In the genomic region with DNA sequence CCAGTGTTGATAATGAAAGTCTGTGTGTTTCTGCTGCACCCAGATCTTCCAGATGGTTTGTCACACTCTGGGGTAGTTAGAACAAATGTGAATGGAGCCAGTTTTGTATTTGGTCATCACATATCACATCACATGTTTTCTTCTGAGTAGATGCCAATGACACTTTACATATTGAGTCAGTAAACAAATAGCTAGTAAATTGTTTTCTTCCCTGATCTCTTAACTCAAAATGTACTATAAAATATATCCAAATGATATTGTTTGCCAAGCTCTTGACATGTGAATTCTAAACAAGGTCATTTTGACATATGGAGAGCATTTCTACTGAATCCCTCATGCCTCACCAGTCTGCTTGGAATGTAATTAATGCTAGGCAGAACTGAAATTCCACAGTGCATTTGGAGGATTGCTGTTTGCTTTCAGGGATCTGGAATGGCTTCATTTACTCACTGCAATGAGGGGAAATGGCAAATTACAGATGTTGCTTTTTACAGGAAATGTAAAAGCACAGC, we compare ENCODE assay signal across 11 cellular contexts. TPM values are rescaled to one million over a fixed set of nuclear protein-coding genes. Genes with fewer than 3 reads are reported as not detected.
DNase-seq lines count a peak whose midpoint lies in the region; ATAC-seq and TF ChIP-seq lines count a peak whose summit lies in the region.
"Had no signal": no experiment of that assay in that cellular context is flagged by ENCODE, and none has a peak within 500 bp of the region (broad histone marks: within the 10 kb centered on the region; RNA-seq: fewer than 3 reads in every experiment).

No MANE protein-coding gene starts in this region.

- peaks cover 20% of the 10 kb centered on the region for H3K36me3 Mint-ChIP-seq in activated T-cell treated with anti-CD3 and anti-CD28 coated beads, Interleukin-2, amount 50 U/mL, for 4 hours (ENCODE audit: insufficient read depth)
- peaks cover 4 to 15% (median 14%) of the 10 kb centered on the region in 3 donors for H3K36me3 Mint-ChIP-seq in immature natural killer cell

- no peak overlapping the region for H3K4me3 ChIP-seq in AG09309 (ENCODE audit: control insufficient read depth, low read depth, low read length)
- peak overlapping the region in 1 of 4 donors; percentile 1 for H3K4me3 ChIP-seq in esophagus muscularis mucosa
- H3K4me3 ChIP-seq in muscle layer of duodenum (ENCODE audit: low read depth in 1 of 2, low read length in 2 of 2), result no peak overlapping the region

- ATAC-seq in HG02763 (IDR thresholded peaks at IDR 0.05; ENCODE audit: unreplicated experiment), result no peak
- ATAC-seq in activated T-cell treated with anti-CD3 and anti-CD28 coated beads, Interleukin-2, amount 50 U/mL, for 4 hours, result no peak

- TF ChIP-seq CTCF in AG09309 (IDR thresholded peaks at IDR 0.05; ENCODE audit: control insufficient read depth, insufficient read depth, low read depth, low read length, missing control alignments), result no peak
- no peak for TF ChIP-seq CTCF in esophagus muscularis mucosa (IDR thresholded peaks at IDR 0.05)

- no peaks in the 10 kb centered on the region for H3K27me3 ChIP-seq in esophagus muscularis mucosa
- H3K27me3 ChIP-seq in muscle layer of duodenum (ENCODE audit: low read depth, low read length), result no peaks in the 10 kb centered on the region

- H3K36me3 ChIP-seq in esophagus muscularis mucosa (peaks cover 0 to 19% (median 8%) of the 10 kb centered on the region in 4 donors), muscle layer of duodenum (ENCODE audit: control insufficient read depth in 1 of 2, insufficient read depth in 2 of 2, low read length in 2 of 2) (peaks cover 6 to 10% of the 10 kb centered on the region in 2 donors)

- H3K27ac ChIP-seq in esophagus muscularis mucosa (replicated peaks in 1 of 4) (peak overlapping the region; percentile 36 to 70 (median 65)), muscle layer of duodenum (ENCODE audit: low read length) (peak overlapping the region; percentile 52)

- H3K4me3 Mint-ChIP-seq in activated T-cell treated with anti-CD3 and anti-CD28 coated beads, Interleukin-2, amount 50 U/mL, for 4 hours, result no peak overlapping the region
- H3K4me3 Mint-ChIP-seq in immature natural killer cell, result no peak overlapping the region
- H3K4me3 Mint-ChIP-seq: endodermal cell had no signal

- H3K4me1 ChIP-seq in esophagus muscularis mucosa, result peaks cover 46 to 69% (median 62%) of the 10 kb centered on the region in 4 donors
- peaks cover 10 to 49% of the 10 kb centered on the region in 2 donors for H3K4me1 ChIP-seq in muscle layer of duodenum (ENCODE audit: control insufficient read depth in 1 of 2, insufficient read depth in 2 of 2, low read length in 2 of 2)

- H3K27me3 Mint-ChIP-seq in activated T-cell treated with anti-CD3 and anti-CD28 coated beads, Interleukin-2, amount 50 U/mL, for 4 hours (ENCODE audit: low read depth), result no peaks in the 10 kb centered on the region
- H3K27me3 Mint-ChIP-seq in immature natural killer cell (ENCODE audit: low read depth in 3 of 3), result no peaks in the 10 kb centered on the region

- no peak for TF ChIP-seq POLR2A in esophagus muscularis mucosa (IDR thresholded peaks at IDR 0.05; ENCODE audit: low read depth)

- no peak for TF ChIP-seq EP300 in esophagus muscularis mucosa (IDR thresholded peaks at IDR 0.05)

- DNase-seq in AG09309 (ENCODE audit: low read depth), result peak; percentile 62
- peak; percentile 17 for DNase-seq in NCI-H2029 (lab: John Stamatoyannopoulos, UW)
- no peak for DNase-seq in esophagus muscularis mucosa (ENCODE audit: extremely low spot score)
- no peak for DNase-seq in activated T-cell treated with anti-CD3 and anti-CD28 coated beads, Interleukin-2, amount 50 U/mL, for 4 hours
- DNase-seq in immature natural killer cell, result no peak
- no peak for DNase-seq in NCI-H187 (lab: John Stamatoyannopoulos, UW)
- DNase-seq: endodermal cell; GDM1; stimulated activated CD4-positive, alpha-beta T cell treated with anti-CD3 and anti-CD28 coated beads, Interleukin-2, amount 100 ng/mL, for 24 hours had no signal

- H3K9me3 Mint-ChIP-seq in activated T-cell treated with anti-CD3 and anti-CD28 coated beads, Interleukin-2, amount 50 U/mL, for 4 hours, result no peaks in the 10 kb centered on the region
- H3K9me3 Mint-ChIP-seq in immature natural killer cell, result no peaks in the 10 kb centered on the region
- H3K9me3 Mint-ChIP-seq: endodermal cell had no signal

- peak overlapping the region in 1 of 6 donors; percentile 49 for H3K27ac Mint-ChIP-seq in immature natural killer cell

- H3K9me3 ChIP-seq in esophagus muscularis mucosa, result no peaks in the 10 kb centered on the region
- H3K9me3 ChIP-seq in muscle layer of duodenum (ENCODE audit: control insufficient read depth in 1 of 2, low read length in 2 of 2), result no peaks in the 10 kb centered on the region

- intact Hi-C loops in esophagus muscularis mucosa (cut with DNase I), result no loop called here

- H3K4me1 Mint-ChIP-seq in activated T-cell treated with anti-CD3 and anti-CD28 coated beads, Interleukin-2, amount 50 U/mL, for 4 hours (ENCODE audit: low read depth), result no peaks in the 10 kb centered on the region
- H3K4me1 Mint-ChIP-seq in immature natural killer cell, result peaks cover 11 to 26% of the 10 kb centered on the region in 2 donors

RNA-seq across cellular contexts. Expression of gene PDHB, which starts 45.0 kb away (rescaled TPM):
- 100 to 1,000 TPM; 100 to 138 (median 122) TPM for total RNA-seq in esophagus muscularis mucosa
- 10 to 100 TPM; 54.8 to 62.3 (median 55.6) TPM for total RNA-seq in activated T-cell treated with anti-CD3 and anti-CD28 coated beads, Interleukin-2, amount 50 U/mL, for 4 hours
- 100 to 1,000 TPM; 101 to 248 (median 113) TPM for polyA plus RNA-seq in immature natural killer cell

RNA-seq across cellular contexts. Expression of gene PXK, which starts 55.9 kb away (rescaled TPM):
- 10 to 100 TPM; 28.2 to 35.3 (median 30.3) TPM for total RNA-seq in esophagus muscularis mucosa
- total RNA-seq in activated T-cell treated with anti-CD3 and anti-CD28 coated beads, Interleukin-2, amount 50 U/mL, for 4 hours, result 10 to 100 TPM; 30.1 to 40.2 (median 32.2) TPM
- 10 to 100 TPM; 30.3 to 47.5 (median 32.2) TPM for polyA plus RNA-seq in immature natural killer cell

Comparison
In these comparisons a context has a peak if more than half of its experiments do, and no peak if none do; other contexts are left out.
1. DNase-seq: peak in AG09309 (single experiment) and NCI-H2029 (single experiment); none in esophagus muscularis mucosa (single experiment), activated T-cell treated with anti-CD3 and anti-CD28 coated beads, Interleukin-2, amount 50 U/mL, for 4 hours (single experiment), immature natural killer cell (0 of 3) and NCI-H187 (0 of 2).